8 cellular contexts compared by ENCODE assay signal in the genomic region with DNA sequence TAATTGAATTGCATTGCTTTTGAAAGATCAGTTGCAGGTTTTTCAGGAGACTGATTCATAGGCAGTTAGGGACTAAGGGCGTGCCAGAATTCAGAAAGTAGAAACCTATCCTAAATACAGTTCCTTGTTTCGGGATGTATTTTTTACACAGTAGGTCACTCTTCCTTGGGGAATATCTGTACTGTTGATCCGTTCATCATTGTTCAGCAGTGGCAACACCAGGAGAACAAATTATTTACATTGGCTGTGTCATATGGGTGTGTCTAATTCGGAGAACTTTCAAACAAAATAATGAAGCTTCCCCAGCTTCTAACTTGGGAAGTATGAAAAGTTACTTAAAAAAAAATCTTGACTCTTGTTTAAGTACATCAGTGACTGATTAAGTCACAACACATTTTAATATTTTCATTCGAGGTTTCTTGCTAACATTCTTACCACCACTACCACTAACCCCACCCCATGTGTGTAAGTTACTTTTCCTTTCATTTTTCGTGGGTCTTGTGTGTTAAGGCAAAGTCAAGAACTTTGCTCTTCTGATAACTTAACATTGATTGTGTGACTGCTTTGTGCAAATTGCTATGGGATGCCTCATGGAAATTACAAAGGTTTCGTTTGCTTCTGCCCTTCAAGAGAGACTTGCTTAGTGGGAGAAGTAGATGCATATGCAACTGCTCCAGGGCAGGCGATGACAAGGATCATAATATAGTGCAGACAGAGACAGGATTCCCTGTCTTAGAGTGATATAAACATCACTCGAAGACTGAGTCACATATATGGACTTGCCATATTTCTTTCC. TPM values are rescaled to one million over a fixed set of nuclear protein-coding genes. Genes with fewer than 3 reads are reported as not detected.
A peak's percentile ranks its signal among the peaks of the same experiment; 100 is the strongest.
DNase-seq lines count a peak whose midpoint lies in the region; ATAC-seq and TF ChIP-seq lines count a peak whose summit lies in the region.

No MANE protein-coding gene starts in this region.

- no peaks in the 10 kb centered on the region for H3K27me3 Mint-ChIP-seq in activated CD4-positive, alpha-beta T cell treated with anti-CD3 and anti-CD28 coated beads, Interleukin-2, amount 10 ng/mL, durations not matched to agents 24 days and 14 days
- H3K27me3 Mint-ChIP-seq in osteocyte (ENCODE audit: unreplicated experiment): no peaks in the 10 kb centered on the region

- CTCF ChIA-PET in RWPE1 (lab: Yijun Ruan, JAX): interaction anchor here (0.5 to 3.1 kb wide), 4 partner anchors 69 to 126 kb away, joined by 3 to 22 read pairs (median 4); no protein-coding TSS in a partner anchor

- H3K27ac Mint-ChIP-seq in activated CD4-positive, alpha-beta T cell treated with anti-CD3 and anti-CD28 coated beads, Interleukin-2, amount 10 ng/mL, durations not matched to agents 24 days and 14 days: peak overlapping the region; percentile 88
- H3K27ac Mint-ChIP-seq in osteocyte (ENCODE audit: unreplicated experiment): peak overlapping the region; percentile 74

- intact Hi-C loops in activated CD4-positive, alpha-beta T cell treated with anti-CD3 and anti-CD28 coated beads, Interleukin-2, amount 10 ng/mL, durations not matched to agents 24 days and 14 days (cut with micrococcal nuclease): loop anchor here (1.0 to 10.0 kb wide), 7 partner anchors 81 to 657 kb away; partner anchors contain the start of gene GLCCI1
- intact Hi-C loops in posterior vena cava (cut with DNase I): no loop called here

- TF ChIP-seq CTCF in RWPE1 (conservative IDR thresholded peaks at IDR 0.05; ENCODE audit: low read depth): no peak
- TF ChIP-seq CTCF in osteocyte (IDR thresholded peaks at IDR 0.05): no peak

- no peak overlapping the region for H3K27ac ChIP-seq in RWPE1

- TF ChIP-seq POLR2A in erythroblast (IDR thresholded peaks at IDR 0.05; ENCODE audit: low read length): peak; percentile 42

- no peaks in the 10 kb centered on the region for H3K9me3 Mint-ChIP-seq in activated CD4-positive, alpha-beta T cell treated with anti-CD3 and anti-CD28 coated beads, Interleukin-2, amount 10 ng/mL, durations not matched to agents 24 days and 14 days
- no peaks in the 10 kb centered on the region for H3K9me3 Mint-ChIP-seq in osteocyte (ENCODE audit: unreplicated experiment)

- POLR2A ChIA-PET in RWPE1 (lab: Yijun Ruan, JAX; ENCODE audit: low non-redundant PET): no interaction called here

- peak overlapping the region; percentile 92 for H3K4me3 Mint-ChIP-seq in activated CD4-positive, alpha-beta T cell treated with anti-CD3 and anti-CD28 coated beads, Interleukin-2, amount 10 ng/mL, durations not matched to agents 24 days and 14 days
- peak overlapping the region; percentile 77 for H3K4me3 Mint-ChIP-seq in osteocyte (ENCODE audit: unreplicated experiment)

- peak; percentile 80 for DNase-seq in activated CD4-positive, alpha-beta T cell treated with anti-CD3 and anti-CD28 coated beads, Interleukin-2, amount 10 ng/mL, durations not matched to agents 24 days and 14 days
- DNase-seq in activated CD4-positive, alpha-beta T cell treated with anti-CD3 and anti-CD28 coated beads, Interleukin-2, amount 50 U/mL, for 4 hours: no peak
- DNase-seq in RWPE1 (ENCODE audit: low spot score) (peak; percentile 38), erythroblast (lab: John Stamatoyannopoulos, UW) (peak; percentile 43 to 61), osteocyte (ENCODE audit: extremely low spot score, unreplicated experiment) (no peak), DMS153 (lab: John Stamatoyannopoulos, UW) (no peak), posterior vena cava (ENCODE audit: low spot score) (no peak)

- H3K4me1 Mint-ChIP-seq in activated CD4-positive, alpha-beta T cell treated with anti-CD3 and anti-CD28 coated beads, Interleukin-2, amount 10 ng/mL, durations not matched to agents 24 days and 14 days: peaks cover 30% of the 10 kb centered on the region
- peaks cover 16% of the 10 kb centered on the region for H3K4me1 Mint-ChIP-seq in osteocyte (ENCODE audit: unreplicated experiment)

- H3K36me3 Mint-ChIP-seq in activated CD4-positive, alpha-beta T cell treated with anti-CD3 and anti-CD28 coated beads, Interleukin-2, amount 10 ng/mL, durations not matched to agents 24 days and 14 days (ENCODE audit: low read depth): no peaks in the 10 kb centered on the region
- H3K36me3 Mint-ChIP-seq in osteocyte (ENCODE audit: unreplicated experiment): no peaks in the 10 kb centered on the region

- peak; percentile 69 for ATAC-seq in HG02642 (IDR thresholded peaks at IDR 0.05; ENCODE audit: poor library complexity, unreplicated experiment)

RNA-seq across cellular contexts. Expression of gene RPA3, which starts 43.8 kb away (rescaled TPM):
- total RNA-seq in activated CD4-positive, alpha-beta T cell treated with anti-CD3 and anti-CD28 coated beads, Interleukin-2, amount 10 ng/mL, durations not matched to agents 24 days and 14 days: 93.0 and 113 TPM in 2 replicates
- total RNA-seq in osteocyte (14.8 and 16.5 TPM in 2 replicates), posterior vena cava (10 to 100 TPM; 17.0 to 18.2 TPM)

Comparison
In these comparisons a context has a peak if more than half of its experiments do, and no peak if none do; other contexts are left out.
1. DNase-seq: peak in activated CD4-positive, alpha-beta T cell treated with anti-CD3 and anti-CD28 coated beads, Interleukin-2, amount 10 ng/mL, durations not matched to agents 24 days and 14 days (single experiment), RWPE1 (single experiment) and erythroblast (2 of 2); none in activated CD4-positive, alpha-beta T cell treated with anti-CD3 and anti-CD28 coated beads, Interleukin-2, amount 50 U/mL, for 4 hours (0 of 2), osteocyte (single experiment), DMS153 (single experiment) and posterior vena cava (single experiment).